In genomic region chr1:55768345-55768952, GRCh38 we compare ENCODE assay signal across 27 cellular contexts.
"Had no signal": no experiment of that assay in that cellular context is flagged by ENCODE, and none has a peak within 500 bp of the region (broad histone marks: within the 10 kb centered on the region; RNA-seq: fewer than 3 reads in every experiment).

No MANE protein-coding gene starts in this region.

- DNase-seq: activated B cell treated with CpG ODN at 0.5 μM for 24 hours; activated CD4-positive, alpha-beta T cell treated with anti-CD3 and anti-CD28 coated beads for 48 hours; activated CD4-positive, alpha-beta T cell treated with anti-CD3 and anti-CD28 coated beads, Interleukin-2, amount 50 U/mL, for 1 hour; activated CD4-positive, alpha-beta T cell treated with anti-CD3 and anti-CD28 coated beads, Interleukin-2, amount 50 U/mL, for 48 hours; activated CD8-positive, alpha-beta memory T cell treated with anti-CD3 and anti-CD28 coated beads for 24 hours; activated CD8-positive, alpha-beta T cell treated with anti-CD3 and anti-CD28 coated beads for 36 hours; activated effector memory CD4-positive, alpha-beta T cell treated with Interleukin-2 at 50 U/mL for 16 hours; activated gamma-delta T cell treated with Interleukin-2 at 50 U/mL for 16 hours; activated naive CD4-positive, alpha-beta T cell treated with anti-CD3 and anti-CD28 coated beads, Interleukin-2, amount 50 U/mL, for 16 hours; activated naive CD4-positive, alpha-beta T cell treated with Interleukin-2 at 50 U/mL for 16 hours; activated T-cell treated with anti-CD3 and anti-CD28 coated beads, Interleukin-2, amount 50 U/mL, for 4 hours; amniotic stem cell; anterior cingulate cortex; brain microvascular endothelial cell; dorsolateral prefrontal cortex; effector memory CD4-positive, alpha-beta T cell; endodermal cell; foreskin melanocyte; heart right ventricle; T-helper 17 cell; T1000; WERI-Rb-1 had no signal

- ATAC-seq: activated CD4-positive, CD25-positive, alpha-beta regulatory T cell treated with anti-CD3 and anti-CD28 coated beads, Interleukin-2, amount 50 U/mL, for 24 hours; activated CD8-positive, alpha-beta T cell treated with anti-CD3 and anti-CD28 coated beads for 36 hours; activated T-cell treated with anti-CD3 and anti-CD28 coated beads, Interleukin-2, amount 50 U/mL, for 4 hours; activated T-helper 17 cell treated with anti-CD3 and anti-CD28 coated beads, Interleukin-2, amount 50 U/mL, for 72 hours; esophagus mucosa; gastroesophageal sphincter; heart right ventricle; T-helper 17 cell had no signal

- H3K27me3 ChIP-seq: brain microvascular endothelial cell, dorsolateral prefrontal cortex, gastroesophageal sphincter, heart right ventricle had no signal

- H3K36me3 ChIP-seq: brain microvascular endothelial cell, gastroesophageal sphincter, heart right ventricle, WERI-Rb-1 had no signal

- H3K27ac ChIP-seq: brain microvascular endothelial cell, dorsolateral prefrontal cortex, gastroesophageal sphincter, heart right ventricle, WERI-Rb-1 had no signal

- H3K4me1 ChIP-seq: gastroesophageal sphincter had no signal

- H3K4me3 ChIP-seq: coronary artery, dorsolateral prefrontal cortex, gastroesophageal sphincter, heart right ventricle had no signal
